24 cellular contexts compared by ENCODE assay signal in the genomic region with DNA sequence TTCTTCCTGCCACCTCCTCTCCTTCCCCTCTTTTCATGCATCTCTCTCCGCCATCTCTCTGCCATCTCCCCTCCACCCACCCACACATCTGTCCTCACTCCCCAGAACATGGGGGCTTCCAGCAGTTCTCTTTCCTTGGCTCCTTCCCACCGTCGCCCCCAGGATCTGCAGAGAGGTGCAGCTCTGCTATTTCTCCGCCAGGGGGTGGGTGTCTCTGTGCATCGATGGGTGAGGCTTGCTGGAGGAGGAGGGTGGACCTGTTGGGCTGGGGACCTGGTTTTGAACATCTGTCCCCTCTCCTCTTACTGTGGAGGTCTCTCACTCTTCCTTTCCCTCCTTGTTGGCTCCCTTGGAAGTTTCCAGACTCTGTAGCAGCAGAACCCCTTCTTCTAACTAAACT. TPM values are rescaled to one million over a fixed set of nuclear protein-coding genes. Genes with fewer than 3 reads are reported as not detected.
A peak's percentile ranks its signal among the peaks of the same experiment; 100 is the strongest.
DNase-seq lines count a peak whose midpoint lies in the region; ATAC-seq and TF ChIP-seq lines count a peak whose summit lies in the region.
"Had no signal": no experiment of that assay in that cellular context is flagged by ENCODE, and none has a peak within 500 bp of the region (broad histone marks: within the 10 kb centered on the region; RNA-seq: fewer than 3 reads in every experiment).

No MANE protein-coding gene starts in this region.

- no peaks in the 10 kb centered on the region for H3K4me1 ChIP-seq in Karpas-422 (ENCODE audit: low read length)

- peaks cover 9% of the 10 kb centered on the region for H3K9me3 Mint-ChIP-seq in chondrocyte (ENCODE audit: low read depth)
- peaks cover 10% of the 10 kb centered on the region for H3K9me3 Mint-ChIP-seq in stimulated activated effector memory CD8-positive, alpha-beta T cell treated with anti-CD3 and anti-CD28 coated beads, Interleukin-12 subunit alpha, Interleukin-12 subunit beta, amount 100 ng/mL, for 72 hours

- in situ Hi-C loops in G401 (cut with HindIII; ENCODE audit: low sequenced_read_pairs): no loop called here

- no peaks in the 10 kb centered on the region for H3K4me1 Mint-ChIP-seq in chondrocyte (ENCODE audit: low read depth)
- no peaks in the 10 kb centered on the region for H3K4me1 Mint-ChIP-seq in stimulated activated effector memory CD8-positive, alpha-beta T cell treated with anti-CD3 and anti-CD28 coated beads, Interleukin-12 subunit alpha, Interleukin-12 subunit beta, amount 100 ng/mL, for 72 hours
- H3K4me1 Mint-ChIP-seq: activated CD8-positive, alpha-beta memory T cell treated with anti-CD3 and anti-CD28 coated beads, Interleukin-2, amount 10 ng/mL, durations not matched to agents 7 days and 5 days; activated naive CD4-positive, alpha-beta T cell treated with anti-CD3 and anti-CD28 coated beads, Interleukin-2, amount 10 ng/mL, durations not matched to agents 7 days and 5 days; CD14-positive monocyte; neural crest cell; T-cell had no signal

- TF ChIP-seq CTCF in 22Rv1 (IDR thresholded peaks at IDR 0.05): peak; percentile 27
- TF ChIP-seq CTCF in GM12865 (IDR thresholded peaks at IDR 0.05; ENCODE audit: insufficient read depth, low read depth, low read length, missing control alignments): peak; percentile 21
- TF ChIP-seq CTCF in chondrocyte (IDR thresholded peaks at IDR 0.05): peak; percentile 11

- no peak overlapping the region for H2AFZ ChIP-seq in Karpas-422 (ENCODE audit: low read length)
- H2AFZ ChIP-seq: GM23248 had no signal

- H3K79me2 ChIP-seq in Karpas-422 (ENCODE audit: low read length): no peaks in the 10 kb centered on the region

- H3K36me3 Mint-ChIP-seq in chondrocyte (ENCODE audit: low read depth): peaks cover 6% of the 10 kb centered on the region
- H3K36me3 Mint-ChIP-seq in stimulated activated effector memory CD8-positive, alpha-beta T cell treated with anti-CD3 and anti-CD28 coated beads, Interleukin-12 subunit alpha, Interleukin-12 subunit beta, amount 100 ng/mL, for 72 hours: peaks cover 5% of the 10 kb centered on the region
- H3K36me3 Mint-ChIP-seq: activated naive CD4-positive, alpha-beta T cell treated with anti-CD3 and anti-CD28 coated beads, Interleukin-2, amount 10 ng/mL, durations not matched to agents 7 days and 5 days; CD14-positive monocyte had no signal

- H3K9me3 ChIP-seq in Karpas-422 (ENCODE audit: low read length): peaks cover 15% of the 10 kb centered on the region

- no peaks in the 10 kb centered on the region for H3K36me3 ChIP-seq in Karpas-422 (ENCODE audit: insufficient read depth, low read length)

- no peak overlapping the region for H3K9ac ChIP-seq in Karpas-422 (ENCODE audit: low read length)
- H3K9ac ChIP-seq: GM23248 had no signal

- peaks cover 3% of the 10 kb centered on the region; the same call in 1 of the 2 replicates for H3K27me3 ChIP-seq in Karpas-422 (ENCODE audit: low read length)

- H3K27ac Mint-ChIP-seq in chondrocyte (ENCODE audit: unreplicated experiment): no peak overlapping the region
- H3K27ac Mint-ChIP-seq in stimulated activated effector memory CD8-positive, alpha-beta T cell treated with anti-CD3 and anti-CD28 coated beads, Interleukin-12 subunit alpha, Interleukin-12 subunit beta, amount 100 ng/mL, for 72 hours: no peak overlapping the region
- H3K27ac Mint-ChIP-seq: activated CD8-positive, alpha-beta memory T cell treated with anti-CD3 and anti-CD28 coated beads, Interleukin-2, amount 10 ng/mL, durations not matched to agents 7 days and 5 days; activated naive CD4-positive, alpha-beta T cell treated with anti-CD3 and anti-CD28 coated beads, Interleukin-2, amount 10 ng/mL, durations not matched to agents 7 days and 5 days; CD14-positive monocyte; progenitor cell of endocrine pancreas; T-cell had no signal

- no peaks in the 10 kb centered on the region for H4K20me1 ChIP-seq in Karpas-422 (ENCODE audit: insufficient read depth, low read depth, low read length)

- H3K9me2 ChIP-seq in Karpas-422 (replicated peaks; ENCODE audit: insufficient read depth, low read length): no peaks in the 10 kb centered on the region

- H3K27me3 Mint-ChIP-seq in chondrocyte (ENCODE audit: low read depth): no peaks in the 10 kb centered on the region
- H3K27me3 Mint-ChIP-seq: activated CD8-positive, alpha-beta memory T cell treated with anti-CD3 and anti-CD28 coated beads, Interleukin-2, amount 10 ng/mL, durations not matched to agents 7 days and 5 days; activated naive CD4-positive, alpha-beta T cell treated with anti-CD3 and anti-CD28 coated beads, Interleukin-2, amount 10 ng/mL, durations not matched to agents 7 days and 5 days; progenitor cell of endocrine pancreas had no signal

- no peak overlapping the region for H3K4me2 ChIP-seq in Karpas-422 (ENCODE audit: low read depth, low read length, poor library complexity, severe bottlenecking)

- DNase-seq in GM12865 (ENCODE audit: low read depth) (no peak), Karpas-422 (peak; percentile 76), chondrocyte (ENCODE audit: low spot score) (no peak), G401 (ENCODE audit: low spot score) (no peak)
- DNase-seq in stimulated activated effector memory CD8-positive, alpha-beta T cell treated with anti-CD3 and anti-CD28 coated beads, Interleukin-12 subunit alpha, Interleukin-12 subunit beta, amount 100 ng/mL, for 72 hours (ENCODE audit: low spot score in 2 of 2): no peak
- DNase-seq: activated CD8-positive, alpha-beta memory T cell treated with anti-CD3 and anti-CD28 coated beads, Interleukin-2, amount 10 ng/mL, durations not matched to agents 7 days and 5 days; activated naive CD4-positive, alpha-beta T cell treated with anti-CD3 and anti-CD28 coated beads, Interleukin-2, amount 10 ng/mL, durations not matched to agents 7 days and 5 days; amygdala; foreskin fibroblast; GM23248; hypothalamus; mucosa of descending colon; NCI-H1694 treated with DMSO at 0.1 percent for 48 hours; OCI-M1; Right ventricle myocardium superior; substantia nigra; T-cell had no signal

- no peak overlapping the region for H3K27ac ChIP-seq in 22Rv1
- no peak overlapping the region for H3K27ac ChIP-seq in Karpas-422 (ENCODE audit: low read length)
- H3K27ac ChIP-seq: epithelial cell of prostate, GM23248 had no signal

- no peak overlapping the region for H3K4me3 Mint-ChIP-seq in chondrocyte (ENCODE audit: unreplicated experiment)
- H3K4me3 Mint-ChIP-seq in stimulated activated effector memory CD8-positive, alpha-beta T cell treated with anti-CD3 and anti-CD28 coated beads, Interleukin-12 subunit alpha, Interleukin-12 subunit beta, amount 100 ng/mL, for 72 hours: no peak overlapping the region
- H3K4me3 Mint-ChIP-seq: activated CD8-positive, alpha-beta memory T cell treated with anti-CD3 and anti-CD28 coated beads, Interleukin-2, amount 10 ng/mL, durations not matched to agents 7 days and 5 days; activated naive CD4-positive, alpha-beta T cell treated with anti-CD3 and anti-CD28 coated beads, Interleukin-2, amount 10 ng/mL, durations not matched to agents 7 days and 5 days; CD14-positive monocyte; neural crest cell; T-cell had no signal

- no peak overlapping the region for H3K4me3 ChIP-seq in GM12865 (ENCODE audit: low read depth, low read length)
- H3K4me3 ChIP-seq in Karpas-422 (ENCODE audit: low read length): no peak overlapping the region
- H3K4me3 ChIP-seq: GM23248, mucosa of descending colon had no signal

- no peak for ATAC-seq in GM19035 (IDR thresholded peaks at IDR 0.05; ENCODE audit: unreplicated experiment)
- ATAC-seq in GM18861 (IDR thresholded peaks at IDR 0.05; ENCODE audit: unreplicated experiment): no peak
- ATAC-seq in stimulated activated effector memory CD8-positive, alpha-beta T cell treated with anti-CD3 and anti-CD28 coated beads, Interleukin-12 subunit alpha, Interleukin-12 subunit beta, amount 100 ng/mL, for 72 hours: no peak
- ATAC-seq: activated CD8-positive, alpha-beta memory T cell treated with anti-CD3 and anti-CD28 coated beads, Interleukin-2, amount 10 ng/mL, durations not matched to agents 7 days and 5 days; mucosa of descending colon; T-cell had no signal

RNA-seq across cellular contexts. Expression of a gene that starts 51.7 kb away (rescaled TPM):
- not detected in 2 replicates for total RNA-seq in Karpas-422 (2014; rRNA removed; shearing (Covaris generic); ENCODE audit: low replicate concordance)
- 0.68 to 10.2 TPM (median 8.6 TPM) in 3 replicates for total RNA-seq in chondrocyte
- total RNA-seq in G401 (2014; rRNA removed; shearing (Covaris generic)): 8.8 and 10.3 TPM in 2 replicates
- total RNA-seq: activated CD8-positive, alpha-beta memory T cell treated with anti-CD3 and anti-CD28 coated beads, Interleukin-2, amount 10 ng/mL, durations not matched to agents 7 days and 5 days; GM23248 had no signal
